12 cellular contexts compared by ENCODE assay signal in the genomic region with DNA sequence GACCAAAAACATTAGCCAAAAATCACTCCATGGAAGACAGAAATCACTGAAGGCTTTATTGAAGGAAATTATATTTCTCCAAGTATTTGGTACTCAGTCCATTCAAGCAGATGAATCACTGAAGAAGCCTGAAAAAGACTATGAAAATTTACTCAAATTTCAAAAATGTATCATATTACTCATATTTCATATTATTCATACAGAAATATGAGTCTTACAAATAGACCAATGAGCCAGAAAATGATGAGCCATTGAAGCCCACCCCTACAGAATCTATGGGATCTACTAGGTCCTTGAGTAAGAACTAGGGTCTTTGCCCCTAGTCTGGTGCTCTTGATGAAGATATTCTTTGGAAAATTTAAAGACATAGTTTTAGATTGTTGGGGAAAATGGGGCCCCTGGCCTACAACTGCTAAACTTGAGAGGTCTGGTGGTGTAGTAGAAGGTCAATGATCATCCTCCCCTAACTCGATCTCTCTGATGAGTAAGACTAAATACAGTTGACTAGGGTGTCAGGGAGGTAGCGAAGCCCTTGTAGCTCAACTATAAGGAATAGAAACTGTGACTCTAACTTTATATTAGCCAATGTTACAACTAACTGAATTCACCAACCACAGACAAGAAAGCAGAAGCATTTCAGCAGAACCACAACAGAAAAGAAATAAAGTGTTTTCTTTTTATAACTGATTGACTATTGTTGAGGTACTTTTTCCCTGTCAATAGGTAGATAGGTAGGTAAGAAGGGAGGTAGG.
DNase-seq lines count a peak whose midpoint lies in the region; ATAC-seq, FAIRE-seq and TF ChIP-seq lines count a peak whose summit lies in the region.
"Had no signal": no experiment of that assay in that cellular context is flagged by ENCODE, and none has a peak within 500 bp of the region (broad histone marks: within the 10 kb centered on the region; RNA-seq: fewer than 3 reads in every experiment).

No MANE protein-coding gene starts in this region.

- DNase-seq in GM06990 (ENCODE audit: extremely low read depth, insufficient read length), result peak; percentile 10
- peak; percentile 41 to 43 for DNase-seq in HL-60 (ENCODE audit: low read depth in 1 of 2, low spot score in 1 of 2)
- DNase-seq in activated T-helper 2 cell treated with anti-CD3 and anti-CD28 coated beads, Interferon-gamma antibody, Interleukin-2, Interleukin-4, amounts not matched to agents 10 μg/mL and 5 μg/mL and 100 μg/mL, durations not matched to agents 14 hours and 24 hours and 36 hours (ENCODE audit: low spot score), result no peak
- no peak for DNase-seq in omental fat pad (ENCODE audit: low spot score)
- no peak for DNase-seq in frontal cortex (ENCODE audit: low spot score in 2 of 2)
- DNase-seq in Peyer's patch, result no peak
- no peak for DNase-seq in NCI-H1092 (lab: John Stamatoyannopoulos, UW)
- no peak for DNase-seq in left colon
- DNase-seq: amygdala, foreskin melanocyte, Right ventricle myocardium superior had no signal

- peaks cover 43% of the 10 kb centered on the region for H3K4me1 Mint-ChIP-seq in activated T-helper 2 cell treated with anti-CD3 and anti-CD28 coated beads, Interferon-gamma antibody, Interleukin-2, Interleukin-4, amounts not matched to agents 10 μg/mL and 5 μg/mL and 100 μg/mL, durations not matched to agents 14 hours and 24 hours and 36 hours (ENCODE audit: low read depth)

- no peak for TF ChIP-seq POLR2A in Peyer's patch (IDR thresholded peaks at IDR 0.05)

- H3K36me3 ChIP-seq in GM06990 (ENCODE audit: control insufficient read depth, insufficient read depth, low read length), result no peaks in the 10 kb centered on the region
- H3K36me3 ChIP-seq in Peyer's patch, result no peaks in the 10 kb centered on the region

- peak overlapping the region; percentile 87 for H3K27ac Mint-ChIP-seq in activated T-helper 2 cell treated with anti-CD3 and anti-CD28 coated beads, Interferon-gamma antibody, Interleukin-2, Interleukin-4, amounts not matched to agents 10 μg/mL and 5 μg/mL and 100 μg/mL, durations not matched to agents 14 hours and 24 hours and 36 hours

- no peaks in the 10 kb centered on the region for H3K27me3 ChIP-seq in GM06990 (replicated peaks; ENCODE audit: control insufficient read depth, insufficient read depth, low read length)
- no peaks in the 10 kb centered on the region for H3K27me3 ChIP-seq in HL-60 (ENCODE audit: insufficient read depth, poor library complexity, severe bottlenecking)
- no peaks in the 10 kb centered on the region for H3K27me3 ChIP-seq in Peyer's patch

- H3K4me3 Mint-ChIP-seq in activated T-helper 2 cell treated with anti-CD3 and anti-CD28 coated beads, Interferon-gamma antibody, Interleukin-2, Interleukin-4, amounts not matched to agents 10 μg/mL and 5 μg/mL and 100 μg/mL, durations not matched to agents 14 hours and 24 hours and 36 hours (ENCODE audit: low read depth), result peak overlapping the region; percentile 58

- peaks cover 46% of the 10 kb centered on the region for H3K36me3 Mint-ChIP-seq in activated T-helper 2 cell treated with anti-CD3 and anti-CD28 coated beads, Interferon-gamma antibody, Interleukin-2, Interleukin-4, amounts not matched to agents 10 μg/mL and 5 μg/mL and 100 μg/mL, durations not matched to agents 14 hours and 24 hours and 36 hours (ENCODE audit: low read depth)

- intact Hi-C loops in activated T-helper 2 cell treated with anti-CD3 and anti-CD28 coated beads, Interferon-gamma antibody, Interleukin-2, Interleukin-4, amounts not matched to agents 10 μg/mL and 5 μg/mL and 100 μg/mL, durations not matched to agents 14 hours and 24 hours and 36 hours (cut with micrococcal nuclease), result loop anchor here (5.0 kb wide), 1 partner anchor 326 kb away; no protein-coding TSS in a partner anchor
- intact Hi-C loops in left colon (cut with DNase I, micrococcal nuclease), result no loop called here

- H3K9me3 Mint-ChIP-seq in activated T-helper 2 cell treated with anti-CD3 and anti-CD28 coated beads, Interferon-gamma antibody, Interleukin-2, Interleukin-4, amounts not matched to agents 10 μg/mL and 5 μg/mL and 100 μg/mL, durations not matched to agents 14 hours and 24 hours and 36 hours, result no peaks in the 10 kb centered on the region

- H3K27ac ChIP-seq in HL-60 (replicated peaks) (peak overlapping the region; percentile 56), Peyer's patch (no peak overlapping the region)

- no peak overlapping the region for H3K4me3 ChIP-seq in GM06990 (replicated peaks; ENCODE audit: low read depth, low read length)
- H3K4me3 ChIP-seq in HL-60 (replicated peaks; ENCODE audit: insufficient read depth, low read length), result no peak overlapping the region
- no peak overlapping the region for H3K4me3 ChIP-seq in Peyer's patch

- H3K4me1 ChIP-seq in Peyer's patch, result no peaks in the 10 kb centered on the region

- TF ChIP-seq CTCF in GM06990 (IDR thresholded peaks at IDR 0.05; ENCODE audit: insufficient read depth, low read length, poor library complexity, severe bottlenecking) (no peak), HL-60 (IDR thresholded peaks at IDR 0.05; ENCODE audit: insufficient read depth, low read length) (no peak), omental fat pad (IDR thresholded peaks at IDR 0.05) (no peak), Peyer's patch (IDR thresholded peaks at IDR 0.05) (no peak)

- no peaks in the 10 kb centered on the region for H3K9me3 ChIP-seq in Peyer's patch

- no peak for FAIRE-seq in frontal cortex (lab: Jason Lieb, UNC)
- FAIRE-seq: HepG2 had no signal

- no peaks in the 10 kb centered on the region for H3K27me3 Mint-ChIP-seq in activated T-helper 2 cell treated with anti-CD3 and anti-CD28 coated beads, Interferon-gamma antibody, Interleukin-2, Interleukin-4, amounts not matched to agents 10 μg/mL and 5 μg/mL and 100 μg/mL, durations not matched to agents 14 hours and 24 hours and 36 hours (ENCODE audit: low read depth)

- peak; percentile 60 for ATAC-seq in omental fat pad (ENCODE audit: low FRiP score)
- no peak for ATAC-seq in left colon
- ATAC-seq: HepG2 had no signal

Comparison
In these comparisons a context has a peak if more than half of its experiments do, and no peak if none do; other contexts are left out.
1. DNase-seq: peak in GM06990 (single experiment) and HL-60 (2 of 2); none in activated T-helper 2 cell treated with anti-CD3 and anti-CD28 coated beads, Interferon-gamma antibody, Interleukin-2, Interleukin-4, amounts not matched to agents 10 μg/mL and 5 μg/mL and 100 μg/mL, durations not matched to agents 14 hours and 24 hours and 36 hours (single experiment), omental fat pad (single experiment), frontal cortex (0 of 2), Peyer's patch (0 of 3), NCI-H1092 (single experiment) and left colon (0 of 2).